ENCODE assay signal across 31 cellular contexts in the genomic region with DNA sequence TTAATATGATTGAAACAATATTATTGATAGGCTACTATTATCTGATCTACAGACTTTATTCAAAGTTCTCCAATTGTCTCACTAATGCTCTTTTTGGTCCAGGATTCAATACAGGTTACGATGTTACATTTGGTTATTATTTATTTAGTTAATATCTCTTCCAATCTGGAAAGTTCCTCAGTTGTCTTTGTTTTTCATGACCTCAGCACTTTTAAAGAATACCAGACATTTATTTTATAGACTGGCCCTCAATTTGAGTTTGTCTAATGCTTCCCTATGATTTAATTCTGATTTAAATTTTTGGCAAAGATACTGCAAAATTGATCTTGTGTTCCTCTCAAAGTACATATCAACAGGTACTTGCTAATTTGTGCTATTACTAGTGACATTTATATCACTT.
"Had no signal": no experiment of that assay in that cellular context is flagged by ENCODE, and none has a peak within 500 bp of the region (broad histone marks: within the 10 kb centered on the region; RNA-seq: fewer than 3 reads in every experiment).

No MANE protein-coding gene starts in this region.

- H3K79me2 ChIP-seq: parathyroid adenoma had no signal

- H3K36me3 Mint-ChIP-seq: natural killer cell; neural progenitor cell; stimulated activated memory B cell treated with anti-CD40 and anti-IgM and Interleukin-4, amounts not matched to agents 10 μg/mL and 1 μg/mL and 100 μg/mL, for 72 hours; type B pancreatic cell had no signal

- H3K36me3 ChIP-seq: neural progenitor cell, ovary, spleen, suprapubic skin, transverse colon, upper lobe of right lung, uterus had no signal

- H3K27me3 ChIP-seq: neural progenitor cell, ovary, spleen, suprapubic skin, testis, tibial artery, transverse colon, upper lobe of right lung, uterus had no signal

- H3K4me1 Mint-ChIP-seq: natural killer cell; nephron; stimulated activated memory B cell treated with anti-CD40 and anti-IgM and Interleukin-4, amounts not matched to agents 10 μg/mL and 1 μg/mL and 100 μg/mL, for 72 hours; stimulated activated naive CD8-positive, alpha-beta T cell treated with anti-CD3 and anti-CD28 coated beads, Interleukin-15, amount 100 ng/mL, for 72 hours had no signal

- H3K27ac Mint-ChIP-seq: natural killer cell; nephron; neural progenitor cell; progenitor cell of endocrine pancreas; stimulated activated memory B cell treated with anti-CD40 and anti-IgM and Interleukin-4, amounts not matched to agents 10 μg/mL and 1 μg/mL and 100 μg/mL, for 72 hours; stimulated activated naive CD8-positive, alpha-beta T cell treated with anti-CD3 and anti-CD28 coated beads, Interleukin-15, amount 100 ng/mL, for 72 hours; type B pancreatic cell had no signal

- H2AFZ ChIP-seq: neural progenitor cell, parathyroid adenoma had no signal

- H3K4me1 ChIP-seq: parathyroid adenoma, psoas muscle, spleen, suprapubic skin, testis, tibial artery, transverse colon, upper lobe of right lung, uterus had no signal

- ATAC-seq: natural killer cell; psoas muscle; right cardiac atrium; sciatic nerve; stimulated activated memory B cell treated with anti-CD40 and anti-IgM and Interleukin-4, amounts not matched to agents 10 μg/mL and 1 μg/mL and 100 μg/mL, for 72 hours; stimulated activated naive CD8-positive, alpha-beta T cell treated with anti-CD3 and anti-CD28 coated beads, Interleukin-15, amount 100 ng/mL, for 72 hours; stimulated activated naive CD8-positive, alpha-beta T cell treated with anti-CD3 and anti-CD28 coated beads, Interleukin-15, Interleukin-2, amounts not matched to agents 100 U/mL and 50 U/mL, for 24 hours; upper lobe of right lung had no signal

- H3K27me3 Mint-ChIP-seq: progenitor cell of endocrine pancreas; stimulated activated naive CD8-positive, alpha-beta T cell treated with anti-CD3 and anti-CD28 coated beads, Interleukin-15, amount 100 ng/mL, for 72 hours had no signal

- H3K9ac ChIP-seq: neural progenitor cell, parathyroid adenoma had no signal

- H3K27ac ChIP-seq: neural progenitor cell, ovary, parathyroid adenoma, psoas muscle, skin epidermis, spleen, suprapubic skin, testis, tibial artery, transverse colon, upper lobe of right lung, uterus had no signal

- H3K4me2 ChIP-seq: neural progenitor cell, smooth muscle cell had no signal

- H3K4me3 Mint-ChIP-seq: natural killer cell; nephron; neural progenitor cell; stimulated activated memory B cell treated with anti-CD40 and anti-IgM and Interleukin-4, amounts not matched to agents 10 μg/mL and 1 μg/mL and 100 μg/mL, for 72 hours; stimulated activated naive CD8-positive, alpha-beta T cell treated with anti-CD3 and anti-CD28 coated beads, Interleukin-15, amount 100 ng/mL, for 72 hours; type B pancreatic cell had no signal

- H3K9me3 ChIP-seq: ovary, psoas muscle, suprapubic skin, testis, upper lobe of right lung, uterus had no signal

- H3K4me3 ChIP-seq: neural progenitor cell, ovary, psoas muscle, skin epidermis, smooth muscle cell, spleen, suprapubic skin, testis, tibial artery, transverse colon, upper lobe of right lung, uterus had no signal

- DNase-seq: natural killer cell; occipital lobe; ovary; posterior cingulate gyrus; psoas muscle; right cardiac atrium; spleen; stimulated activated CD4-positive, alpha-beta T cell treated with anti-CD3 and anti-CD28 coated beads, Interleukin-12 subunit alpha, Interleukin-12 subunit beta, amount 100 ng/mL, for 4 hours; stimulated activated CD4-positive, alpha-beta T cell treated with anti-CD3 and anti-CD28 coated beads, Interleukin-1b, Interleukin-23, amount 100 ng/mL, for 48 hours; stimulated activated CD4-positive, alpha-beta T cell treated with anti-CD3 and anti-CD28 coated beads, Interleukin-4, amount 100 ng/mL, for 1 hour; stimulated activated CD4-positive, alpha-beta T cell treated with anti-CD3 and anti-CD28 coated beads, Interleukin-4, amount 100 ng/mL, for 4 hours; stimulated activated CD8-positive, alpha-beta memory T cell treated with anti-CD3 and anti-CD28 coated beads, Interleukin-4, amount 100 ng/mL, for 48 hours; stimulated activated naive CD4-positive, alpha-beta T cell; stimulated activated naive CD8-positive, alpha-beta T cell treated with anti-CD3 and anti-CD28 coated beads, Interleukin-15, amount 100 ng/mL, for 72 hours; stimulated activated naive CD8-positive, alpha-beta T cell treated with anti-CD3 and anti-CD28 coated beads, Interleukin-15, Interleukin-2, amounts not matched to agents 100 U/mL and 50 U/mL, for 24 hours; substantia nigra; testis; tibial artery; transverse colon; upper lobe of right lung; uterus had no signal
